ENCODE assay signal across 8 cellular contexts in the genomic region with DNA sequence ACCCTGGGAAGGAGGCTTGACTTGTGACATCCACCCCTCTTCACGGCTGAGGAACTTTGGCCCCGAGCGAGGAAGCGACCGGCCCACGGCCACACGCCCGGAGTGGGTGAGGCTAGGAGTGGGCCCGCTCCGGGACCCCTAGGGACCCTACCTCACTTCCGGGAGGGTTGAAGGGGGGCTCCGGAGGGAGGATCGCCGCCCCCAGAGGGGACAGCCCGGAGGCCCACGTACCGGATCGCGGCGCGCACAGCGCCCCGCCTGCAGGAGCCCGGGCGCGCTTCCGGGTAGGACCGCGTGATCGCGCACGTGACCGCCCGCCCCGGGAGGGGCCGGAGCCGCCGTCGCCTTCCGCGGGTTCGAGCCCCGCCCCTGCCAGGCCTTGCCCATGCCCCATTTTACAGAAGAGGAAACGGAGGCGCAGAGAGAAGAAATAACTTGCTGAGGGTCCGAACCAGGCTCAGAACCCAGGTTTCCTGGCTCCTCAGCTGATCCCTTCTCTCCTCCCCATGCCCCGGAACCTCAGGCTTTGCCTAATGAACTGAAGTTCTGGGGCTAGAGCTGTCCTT. TPM values are rescaled to one million over a fixed set of nuclear protein-coding genes. Genes with fewer than 3 reads are reported as not detected.
DNase-seq lines count a peak whose midpoint lies in the region; ATAC-seq and TF ChIP-seq lines count a peak whose summit lies in the region.

A gene (minus strand): TSS at position 280 of the 566 bp plus-strand sequence. CDS start 3,695 bp downstream, outside the sequence.

- peak within 1 kb of the TSS; percentile 90 for H3K4me3 Mint-ChIP-seq in activated naive CD8-positive, alpha-beta T cell treated with anti-CD3 and anti-CD28 coated beads for 36 hours

- H3K27me3 Mint-ChIP-seq in activated naive CD8-positive, alpha-beta T cell treated with anti-CD3 and anti-CD28 coated beads for 36 hours = peaks cover 4% of the 10 kb centered on the region

- H3K27ac ChIP-seq in tibial nerve = peak within 1 kb of the TSS; percentile 81 to 96 (median 94)

- peak in 2 of 5 experiments; percentile 31 to 40 for TF ChIP-seq CTCF in tibial nerve (IDR thresholded peaks at IDR 0.05)

- peaks cover 23% of the 10 kb centered on the region for H3K36me3 Mint-ChIP-seq in activated naive CD8-positive, alpha-beta T cell treated with anti-CD3 and anti-CD28 coated beads for 36 hours

- no peaks in the 10 kb centered on the region for H3K27me3 ChIP-seq in tibial nerve

- peak in 1 of 2 donors; percentile 86 for TF ChIP-seq EP300 in tibial nerve (IDR thresholded peaks at IDR 0.05)

- peaks cover 0 to 38% (median 0%) of the 10 kb centered on the region in 3 donors for H3K36me3 ChIP-seq in tibial nerve

- peaks cover 39% of the 10 kb centered on the region for H3K4me1 Mint-ChIP-seq in activated naive CD8-positive, alpha-beta T cell treated with anti-CD3 and anti-CD28 coated beads for 36 hours

- WGBS in tibial nerve, 2 donors = 3 to 4% methylated on average over 28 to 37 of the region's 47 CpGs

- peak; percentile 89 for DNase-seq in DMS53 (lab: John Stamatoyannopoulos, UW)
- DNase-seq in HUDEP-2 (lab: John Stamatoyannopoulos, UW; ENCODE audit: unreplicated experiment in 76 of 76) = peak in 72 of 76 experiments; percentile 17 to 85 (median 72)
- DNase-seq in activated naive CD8-positive, alpha-beta T cell treated with anti-CD3 and anti-CD28 coated beads for 36 hours = peak; percentile 89
- DNase-seq in Right ventricle myocardium superior = peak; percentile 91
- peak; percentile 37 for DNase-seq in pons (ENCODE audit: low spot score)
- peak; percentile 70 to 71 for DNase-seq in tibial nerve (ENCODE audit: low spot score in 2 of 2)

- ATAC-seq in GM21381 (IDR thresholded peaks at IDR 0.05; ENCODE audit: unreplicated experiment) = peak; percentile 85
- ATAC-seq in SK-N-SH treated with all-trans-retinoic acid at 6 μM for 48 hours = peak; percentile 97
- peak; percentile 98 for ATAC-seq in Right ventricle myocardium superior (ENCODE audit: poor library complexity)

- H3K4me3 ChIP-seq in tibial nerve = peak within 1 kb of the TSS; percentile 60 to 93 (median 80)

- H3K4me1 ChIP-seq in tibial nerve = peaks cover 0 to 23% (median 5%) of the 10 kb centered on the region in 4 donors

- H3K27ac Mint-ChIP-seq in activated naive CD8-positive, alpha-beta T cell treated with anti-CD3 and anti-CD28 coated beads for 36 hours = peak within 1 kb of the TSS; percentile 90

- TF ChIP-seq POLR2A in tibial nerve (IDR thresholded peaks at IDR 0.05) = peak; percentile 88 to 89

- intact Hi-C loops in Right ventricle myocardium superior (cut with DNase I) = no loop called here

- no peaks in the 10 kb centered on the region for H3K9me3 ChIP-seq in tibial nerve

- H3K9me3 Mint-ChIP-seq in activated naive CD8-positive, alpha-beta T cell treated with anti-CD3 and anti-CD28 coated beads for 36 hours = no peaks in the 10 kb centered on the region

TF ChIP-seq in SK-N-SH treated with all-trans-retinoic acid at 6 μM for 48 hours, 23 proteins besides CTCF, POLR2A, EP300 and RAD21:
- TF ChIP-seq, protein P1, sequence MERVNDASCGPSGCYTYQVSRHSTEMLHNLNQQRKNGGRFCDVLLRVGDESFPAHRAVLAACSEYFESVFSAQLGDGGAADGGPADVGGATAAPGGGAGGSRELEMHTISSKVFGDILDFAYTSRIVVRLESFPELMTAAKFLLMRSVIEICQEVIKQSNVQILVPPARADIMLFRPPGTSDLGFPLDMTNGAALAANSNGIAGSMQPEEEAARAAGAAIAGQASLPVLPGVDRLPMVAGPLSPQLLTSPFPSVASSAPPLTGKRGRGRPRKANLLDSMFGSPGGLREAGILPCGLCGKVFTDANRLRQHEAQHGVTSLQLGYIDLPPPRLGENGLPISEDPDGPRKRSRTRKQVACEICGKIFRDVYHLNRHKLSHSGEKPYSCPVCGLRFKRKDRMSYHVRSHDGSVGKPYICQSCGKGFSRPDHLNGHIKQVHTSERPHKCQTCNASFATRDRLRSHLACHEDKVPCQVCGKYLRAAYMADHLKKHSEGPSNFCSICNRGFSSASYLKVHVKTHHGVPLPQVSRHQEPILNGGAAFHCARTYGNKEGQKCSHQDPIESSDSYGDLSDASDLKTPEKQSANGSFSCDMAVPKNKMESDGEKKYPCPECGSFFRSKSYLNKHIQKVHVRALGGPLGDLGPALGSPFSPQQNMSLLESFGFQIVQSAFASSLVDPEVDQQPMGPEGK (CRISPR knock-in tag; IDR thresholded peaks at IDR 0.05; ENCODE audit: borderline replicate concordance) = 0 out of 2 replicates have a peak, but pooled peaks have one; percentile 27
- TF ChIP-seq TCF4 (CRISPR knock-in tag; IDR thresholded peaks at IDR 0.05; ENCODE audit: borderline replicate concordance) (no peak), ZFP3 (CRISPR knock-in tag; IDR thresholded peaks at IDR 0.05) (0 out of 2 replicates have a peak, but pooled peaks have one; percentile 47), ZFP30 (CRISPR knock-in tag; IDR thresholded peaks at IDR 0.05) (no peak), ARNTL (CRISPR knock-in tag; IDR thresholded peaks at IDR 0.05; ENCODE audit: borderline replicate concordance, low read depth) (peak; percentile 90; the same call in 1 of the 2 replicates), CSDC2 (CRISPR knock-in tag; IDR thresholded peaks at IDR 0.05) (no peak), ZNF8 (CRISPR knock-in tag; IDR thresholded peaks at IDR 0.05) (no peak)

RNA-seq across cellular contexts. Expression of the gene that starts here (rescaled TPM):
- 10 to 100 TPM; 44.7 to 46.6 TPM for total RNA-seq in activated naive CD8-positive, alpha-beta T cell treated with anti-CD3 and anti-CD28 coated beads for 36 hours
- total RNA-seq in Right ventricle myocardium superior = 25.6 TPM
- total RNA-seq in tibial nerve = 100 to 1,000 TPM in 1 of 4 donors, 10 to 100 TPM in 3; 38.7 to 101 (median 62.5) TPM

Comparison
In these comparisons a context has a peak if more than half of its experiments do, and no peak if none do; other contexts are left out.
1. Peak in every context shown above with its lines: DNase-seq, ATAC-seq, H3K4me3 ChIP-seq and H3K27ac ChIP-seq.
2. DNase-seq: peak in every context shown above with its lines; median percentile 91 in Right ventricle myocardium superior; 89 in DMS53; 89 in activated naive CD8-positive, alpha-beta T cell treated with anti-CD3 and anti-CD28 coated beads for 36 hours; 72 in HUDEP-2; 70 in tibial nerve; 37 in pons.